ENCODE assay signal across 11 cellular contexts in genomic region chr19:7391218-7391670, GRCh38. TPM values are rescaled to one million over a fixed set of nuclear protein-coding genes. Genes with fewer than 3 reads are reported as not detected.
A peak's percentile ranks its signal among the peaks of the same experiment; 100 is the strongest.
DNase-seq lines count a peak whose midpoint lies in the region; ATAC-seq and TF ChIP-seq lines count a peak whose summit lies in the region.
"Had no signal": no experiment of that assay in that cellular context is flagged by ENCODE, and none has a peak within 500 bp of the region (broad histone marks: within the 10 kb centered on the region; RNA-seq: fewer than 3 reads in every experiment).

No MANE protein-coding gene starts in this region.

- in situ Hi-C loops in transverse colon (cut with MboI; ENCODE audit: low pct_ligation_motif_present in 1 of 4, low pct_unique_long_range_greater_than_20kb in 1 of 4, low sequenced_read_pairs in 3 of 4) = no loop called here

- H3K36me3 ChIP-seq in hepatocyte (replicated peaks; ENCODE audit: insufficient read depth, low read depth) (no peaks in the 10 kb centered on the region), transverse colon (no peaks in the 10 kb centered on the region)
- H3K36me3 ChIP-seq in effector memory CD4-positive, alpha-beta T cell (ENCODE audit: control insufficient read depth, insufficient read depth, low read length) = peaks cover 35% of the 10 kb centered on the region

- no peak for TF ChIP-seq EP300 in transverse colon (IDR thresholded peaks at IDR 0.05; ENCODE audit: low read depth)

- H3K4me3 ChIP-seq in hepatocyte (no peak overlapping the region), transverse colon (no peak overlapping the region)
- H3K4me3 ChIP-seq in effector memory CD4-positive, alpha-beta T cell (ENCODE audit: insufficient read depth, low read depth, low read length, poor library complexity, severe bottlenecking) = no peak overlapping the region

- intact Hi-C loops in transverse colon (cut with DNase I; ENCODE audit: low total_unique reads) = loop anchor here (10.0 kb wide), 1 partner anchor 144 kb away; the partner anchor contains the start of gene PNPLA6

- H3K9me3 ChIP-seq in T-helper 17 cell (ENCODE audit: control insufficient read depth, low read length, poor library complexity, severe bottlenecking) (no peaks in the 10 kb centered on the region), hepatocyte (ENCODE audit: low read depth) (no peaks in the 10 kb centered on the region), transverse colon (no peaks in the 10 kb centered on the region)
- H3K9me3 ChIP-seq in effector memory CD4-positive, alpha-beta T cell (ENCODE audit: control insufficient read depth, low read length) = no peaks in the 10 kb centered on the region

- no peak for ATAC-seq in activated naive CD8-positive, alpha-beta T cell treated with anti-CD3 and anti-CD28 coated beads, Interleukin-2, amount 50 U/mL, for 24 hours
- ATAC-seq in T-helper 17 cell = no peak
- ATAC-seq in GM18867 (IDR thresholded peaks at IDR 0.05; ENCODE audit: unreplicated experiment) = no peak
- ATAC-seq: natural killer cell treated with Interleukin-12 subunit alpha and Interleukin-12 subunit beta and Interleukin-15 and Interleukin-18, amount 100 ng/mL, for 72 hours had no signal

- no peak for DNase-seq in activated naive CD8-positive, alpha-beta T cell treated with anti-CD3 and anti-CD28 coated beads, Interleukin-2, amount 50 U/mL, for 24 hours
- DNase-seq in T-helper 17 cell (no peak), hepatocyte (ENCODE audit: low spot score) (peak; percentile 77), transverse colon (peak; percentile 61), NCI-H2171 (lab: John Stamatoyannopoulos, UW) (no peak)
- no peak for DNase-seq in effector memory CD4-positive, alpha-beta T cell
- DNase-seq: head of caudate nucleus, NCI-H1092 had no signal

- H3K4me1 ChIP-seq in hepatocyte (ENCODE audit: insufficient read depth) = peaks cover 11% of the 10 kb centered on the region
- peaks cover 0 to 28% (median 22%) of the 10 kb centered on the region in 4 donors for H3K4me1 ChIP-seq in transverse colon
- H3K4me1 ChIP-seq in effector memory CD4-positive, alpha-beta T cell (ENCODE audit: control insufficient read depth, insufficient read depth, low read length, poor library complexity, severe bottlenecking) = peaks cover 30% of the 10 kb centered on the region

- H3K9me3 Mint-ChIP-seq in activated naive CD8-positive, alpha-beta T cell (ENCODE audit: low read depth) = no peaks in the 10 kb centered on the region
- H3K9me3 Mint-ChIP-seq in activated naive CD8-positive, alpha-beta T cell treated with anti-CD3 and anti-CD28 coated beads, Interleukin-2, amount 50 U/mL, for 24 hours = no peaks in the 10 kb centered on the region
- H3K9me3 Mint-ChIP-seq: natural killer cell treated with Interleukin-12 subunit alpha and Interleukin-12 subunit beta and Interleukin-15 and Interleukin-18, amount 100 ng/mL, for 72 hours had no signal

- H3K79me2 ChIP-seq in hepatocyte = peaks cover 21% of the 10 kb centered on the region

- peak overlapping the region; percentile 98 for H3K27ac ChIP-seq in hepatocyte
- peak overlapping the region; percentile 65 to 72 (median 72) for H3K27ac ChIP-seq in transverse colon
- H3K27ac ChIP-seq in effector memory CD4-positive, alpha-beta T cell (ENCODE audit: insufficient read depth, low read length, poor library complexity, severe bottlenecking) = no peak overlapping the region

- H3K27me3 ChIP-seq in hepatocyte (no peaks in the 10 kb centered on the region), transverse colon (no peaks in the 10 kb centered on the region)
- no peaks in the 10 kb centered on the region for H3K27me3 ChIP-seq in effector memory CD4-positive, alpha-beta T cell (replicated peaks; ENCODE audit: control insufficient read depth, insufficient read depth, low read length, poor library complexity, severe bottlenecking)

- peaks cover 24% of the 10 kb centered on the region for H3K4me1 Mint-ChIP-seq in activated naive CD8-positive, alpha-beta T cell (ENCODE audit: low read depth)
- peaks cover 35% of the 10 kb centered on the region for H3K4me1 Mint-ChIP-seq in activated naive CD8-positive, alpha-beta T cell treated with anti-CD3 and anti-CD28 coated beads, Interleukin-2, amount 50 U/mL, for 24 hours
- peaks cover 36% of the 10 kb centered on the region for H3K4me1 Mint-ChIP-seq in T-helper 17 cell

- WGBS in hepatocyte (ENCODE audit: low lambda C conversion rate, missing lambda C conversion rate) = 32% methylated on average over 14 of the region's 14 CpGs
- WGBS in transverse colon (ENCODE audit: low coverage in 1 of 2), 2 donors = 43 to 46% methylated on average over 9 to 14 of the region's 14 CpGs

- peak overlapping the region; percentile 39 for H3K4me2 ChIP-seq in hepatocyte

- no peaks in the 10 kb centered on the region for H3K9me2 ChIP-seq in hepatocyte (replicated peaks; ENCODE audit: insufficient read depth)

- peaks cover 4% of the 10 kb centered on the region for H4K20me1 ChIP-seq in hepatocyte (ENCODE audit: insufficient read depth, poor library complexity, severe bottlenecking)

- peak; percentile 19 for TF ChIP-seq POLR2A in transverse colon (IDR thresholded peaks at IDR 0.05)

- H2AFZ ChIP-seq in hepatocyte = no peak overlapping the region

- peak overlapping the region; percentile 68 for H3K27ac Mint-ChIP-seq in activated naive CD8-positive, alpha-beta T cell
- H3K27ac Mint-ChIP-seq in activated naive CD8-positive, alpha-beta T cell treated with anti-CD3 and anti-CD28 coated beads, Interleukin-2, amount 50 U/mL, for 24 hours = no peak overlapping the region
- H3K27ac Mint-ChIP-seq in T-helper 17 cell = peak overlapping the region; percentile 57
- H3K27ac Mint-ChIP-seq: natural killer cell treated with Interleukin-12 subunit alpha and Interleukin-12 subunit beta and Interleukin-15 and Interleukin-18, amount 100 ng/mL, for 72 hours had no signal

- TF ChIP-seq CTCF in hepatocyte (IDR thresholded peaks at IDR 0.05; ENCODE audit: poor library complexity) (no peak), transverse colon (IDR thresholded peaks at IDR 0.05) (no peak)

- no peaks in the 10 kb centered on the region for H3K27me3 Mint-ChIP-seq in activated naive CD8-positive, alpha-beta T cell
- H3K27me3 Mint-ChIP-seq in activated naive CD8-positive, alpha-beta T cell treated with anti-CD3 and anti-CD28 coated beads, Interleukin-2, amount 50 U/mL, for 24 hours = no peaks in the 10 kb centered on the region
- no peaks in the 10 kb centered on the region for H3K27me3 Mint-ChIP-seq in T-helper 17 cell
- H3K27me3 Mint-ChIP-seq: natural killer cell treated with Interleukin-12 subunit alpha and Interleukin-12 subunit beta and Interleukin-15 and Interleukin-18, amount 100 ng/mL, for 72 hours had no signal

- H3K36me3 Mint-ChIP-seq in activated naive CD8-positive, alpha-beta T cell = no peaks in the 10 kb centered on the region
- H3K36me3 Mint-ChIP-seq in activated naive CD8-positive, alpha-beta T cell treated with anti-CD3 and anti-CD28 coated beads, Interleukin-2, amount 50 U/mL, for 24 hours (ENCODE audit: low read depth) = peaks cover 9% of the 10 kb centered on the region
- H3K36me3 Mint-ChIP-seq in T-helper 17 cell (ENCODE audit: low read depth) = peaks cover 2% of the 10 kb centered on the region
- H3K36me3 Mint-ChIP-seq: natural killer cell treated with Interleukin-12 subunit alpha and Interleukin-12 subunit beta and Interleukin-15 and Interleukin-18, amount 100 ng/mL, for 72 hours had no signal

- no peak overlapping the region for H3K4me3 Mint-ChIP-seq in activated naive CD8-positive, alpha-beta T cell
- no peak overlapping the region for H3K4me3 Mint-ChIP-seq in activated naive CD8-positive, alpha-beta T cell treated with anti-CD3 and anti-CD28 coated beads, Interleukin-2, amount 50 U/mL, for 24 hours
- no peak overlapping the region for H3K4me3 Mint-ChIP-seq in T-helper 17 cell
- H3K4me3 Mint-ChIP-seq: natural killer cell treated with Interleukin-12 subunit alpha and Interleukin-12 subunit beta and Interleukin-15 and Interleukin-18, amount 100 ng/mL, for 72 hours had no signal

RNA-seq across cellular contexts. Expression of gene ARHGEF18, which starts 42.5 kb away (rescaled TPM):
- total RNA-seq in T-helper 17 cell (100 to 1,000 TPM; 118 to 127 TPM), hepatocyte (43.0 and 50.3 TPM in 2 replicates), transverse colon (100 to 1,000 TPM in 1 of 4 donors, 10 to 100 TPM in 3; 32.0 to 162 (median 92.8) TPM)
- polyA plus RNA-seq in hepatocyte = 35.9 and 36.7 TPM in 2 replicates

Comparison
In these comparisons a context has a peak if more than half of its experiments do, and no peak if none do; other contexts are left out.
1. DNase-seq: peak in hepatocyte (single experiment) and transverse colon (single experiment); none in activated naive CD8-positive, alpha-beta T cell treated with anti-CD3 and anti-CD28 coated beads, Interleukin-2, amount 50 U/mL, for 24 hours (single experiment), T-helper 17 cell (0 of 3), NCI-H2171 (single experiment) and effector memory CD4-positive, alpha-beta T cell (0 of 3).